9 cellular contexts compared by ENCODE assay signal in genomic region chr3:13500133-13500885, GRCh38. TPM values are rescaled to one million over a fixed set of nuclear protein-coding genes. Genes with fewer than 3 reads are reported as not detected.
A peak's percentile ranks its signal among the peaks of the same experiment; 100 is the strongest.
DNase-seq lines count a peak whose midpoint lies in the region; ATAC-seq and TF ChIP-seq lines count a peak whose summit lies in the region.
"Had no signal": no experiment of that assay in that cellular context is flagged by ENCODE, and none has a peak within 500 bp of the region (broad histone marks: within the 10 kb centered on the region; RNA-seq: fewer than 3 reads in every experiment).

No MANE protein-coding gene starts in this region.

- intact Hi-C loops in mucosa of descending colon (cut with DNase I, micrococcal nuclease), result no loop called here

- no peak overlapping the region for H3K9ac ChIP-seq in DND-41 (ENCODE audit: low read depth, low read length)

- H3K4me1 Mint-ChIP-seq in brain, result peaks cover 23% of the 10 kb centered on the region
- peaks cover 7% of the 10 kb centered on the region for H3K4me1 Mint-ChIP-seq in activated CD4-positive, alpha-beta T cell treated with anti-CD3 and anti-CD28 coated beads, Interleukin-2, amount 10 ng/mL, durations not matched to agents 7 days and 5 days

- H3K36me3 ChIP-seq in DND-41 (ENCODE audit: insufficient read depth, low read length) (no peaks in the 10 kb centered on the region), mucosa of descending colon (ENCODE audit: low read depth) (no peaks in the 10 kb centered on the region)

- no peaks in the 10 kb centered on the region for H3K79me2 ChIP-seq in DND-41 (ENCODE audit: insufficient read depth, low read length)

- DNase-seq in DND-41, result no peak
- no peak for DNase-seq in HFF-Myc (ENCODE audit: extremely low read depth, low read depth)
- DNase-seq in mucosa of descending colon, result peak in 2 of 3 donors; percentile 21 to 40
- DNase-seq in NCI-H2227 (lab: John Stamatoyannopoulos, UW; ENCODE audit: unreplicated experiment), result no peak
- no peak for DNase-seq in cerebellar nuclear complex (lab: John Stamatoyannopoulos, UW)
- no peak for DNase-seq in activated CD4-positive, alpha-beta T cell treated with anti-CD3 and anti-CD28 coated beads, Interleukin-2, amount 10 ng/mL, durations not matched to agents 7 days and 5 days

- no peak overlapping the region for H3K4me3 Mint-ChIP-seq in brain
- no peak overlapping the region for H3K4me3 Mint-ChIP-seq in activated CD4-positive, alpha-beta T cell treated with anti-CD3 and anti-CD28 coated beads, Interleukin-2, amount 10 ng/mL, durations not matched to agents 7 days and 5 days

- H3K4me2 ChIP-seq in DND-41 (ENCODE audit: insufficient read depth, low read length), result no peak overlapping the region

- no peak overlapping the region for H3K27ac ChIP-seq in DND-41 (ENCODE audit: low read length)

- H3K4me3 ChIP-seq in DND-41 (ENCODE audit: low read depth in 1 of 2, low read length in 2 of 2), result no peak overlapping the region
- H3K4me3 ChIP-seq in HFF-Myc (replicated peaks; ENCODE audit: low read depth, low read length), result no peak overlapping the region
- H3K4me3 ChIP-seq in mucosa of descending colon, result no peak overlapping the region

- H4K20me1 ChIP-seq in DND-41 (ENCODE audit: insufficient read depth, low read length), result no peaks in the 10 kb centered on the region; the same call in 1 of the 2 replicates

- ATAC-seq in DND-41 (ENCODE audit: insufficient read depth, low read depth) (no peak), mucosa of descending colon (no peak), HG02623 (IDR thresholded peaks at IDR 0.05; ENCODE audit: unreplicated experiment) (no peak)

- no peak overlapping the region for H2AFZ ChIP-seq in DND-41 (ENCODE audit: low read depth, low read length)

- no peaks in the 10 kb centered on the region for H3K9me3 ChIP-seq in DND-41 (ENCODE audit: insufficient read depth, low read length, severe bottlenecking)
- no peaks in the 10 kb centered on the region for H3K9me3 ChIP-seq in mucosa of descending colon

- TF ChIP-seq CTCF in DND-41 (IDR thresholded peaks at IDR 0.05; ENCODE audit: borderline replicate concordance, extremely low read depth, low read length, poor library complexity, severe bottlenecking) (peak; percentile 54), HFF-Myc (IDR thresholded peaks at IDR 0.05; ENCODE audit: low read depth, low read length, missing control alignments) (peak; percentile 74), brain (conservative IDR thresholded peaks at IDR 0.05) (peak; percentile 34 to 64), mucosa of descending colon (IDR thresholded peaks at IDR 0.05) (no peak)

- POLR2A ChIA-PET in activated CD4-positive, alpha-beta T cell treated with anti-CD3 and anti-CD28 coated beads, Interleukin-2, amount 10 ng/mL, durations not matched to agents 7 days and 5 days (lab: Charles Lee), result no interaction called here

- no peaks in the 10 kb centered on the region; the same call in 1 of the 2 replicates for H3K4me1 ChIP-seq in DND-41 (ENCODE audit: insufficient read depth, low read length)
- H3K4me1 ChIP-seq in mucosa of descending colon (ENCODE audit: low read depth), result no peaks in the 10 kb centered on the region

- peak overlapping the region in 2 of 5 experiments; percentile 43 to 70 for H3K27ac Mint-ChIP-seq in brain
- H3K27ac Mint-ChIP-seq in activated CD4-positive, alpha-beta T cell treated with anti-CD3 and anti-CD28 coated beads, Interleukin-2, amount 10 ng/mL, durations not matched to agents 7 days and 5 days, result no peak overlapping the region

- H3K27me3 ChIP-seq in DND-41 (ENCODE audit: insufficient read depth, low read length, poor library complexity), result no peaks in the 10 kb centered on the region

- no peaks in the 10 kb centered on the region for H3K9me3 Mint-ChIP-seq in brain
- no peaks in the 10 kb centered on the region for H3K9me3 Mint-ChIP-seq in activated CD4-positive, alpha-beta T cell treated with anti-CD3 and anti-CD28 coated beads, Interleukin-2, amount 10 ng/mL, durations not matched to agents 7 days and 5 days

- CTCF ChIA-PET in activated CD4-positive, alpha-beta T cell treated with anti-CD3 and anti-CD28 coated beads, Interleukin-2, amount 10 ng/mL, durations not matched to agents 7 days and 5 days (lab: Charles Lee), result interaction anchor here (0.5 to 1.1 kb wide), 5 partner anchors 12 to 191 kb away, joined by 3 to 5 read pairs (median 3); no protein-coding TSS in a partner anchor

- no peaks in the 10 kb centered on the region for H3K27me3 Mint-ChIP-seq in brain
- no peaks in the 10 kb centered on the region for H3K27me3 Mint-ChIP-seq in activated CD4-positive, alpha-beta T cell treated with anti-CD3 and anti-CD28 coated beads, Interleukin-2, amount 10 ng/mL, durations not matched to agents 7 days and 5 days

- peaks cover 12% of the 10 kb centered on the region for H3K36me3 Mint-ChIP-seq in brain
- H3K36me3 Mint-ChIP-seq in activated CD4-positive, alpha-beta T cell treated with anti-CD3 and anti-CD28 coated beads, Interleukin-2, amount 10 ng/mL, durations not matched to agents 7 days and 5 days (ENCODE audit: low read depth), result no peaks in the 10 kb centered on the region

RNA-seq across cellular contexts. Expression of gene HDAC11, which starts 20.2 kb away (rescaled TPM):
- 54.1 TPM for polyA plus RNA-seq in brain (ENCODE audit: insufficient read depth, low read depth, low replicate concordance)
- 10 to 100 TPM; 23.0 to 28.7 (median 25.3) TPM for total RNA-seq in mucosa of descending colon
- total RNA-seq in activated CD4-positive, alpha-beta T cell treated with anti-CD3 and anti-CD28 coated beads, Interleukin-2, amount 10 ng/mL, durations not matched to agents 7 days and 5 days, result 1 to 10 TPM; 1.6 to 2.3 TPM

RNA-seq across cellular contexts. Expression of gene FBLN2, which starts 48.6 kb away (rescaled TPM):
- polyA plus RNA-seq in brain (ENCODE audit: insufficient read depth, low read depth, low replicate concordance), result 3.6 TPM
- total RNA-seq in mucosa of descending colon, result 10 to 100 TPM; 10.2 to 48.9 (median 30.5) TPM
- not detected for total RNA-seq in activated CD4-positive, alpha-beta T cell treated with anti-CD3 and anti-CD28 coated beads, Interleukin-2, amount 10 ng/mL, durations not matched to agents 7 days and 5 days
- total RNA-seq: NCI-H460 had no signal

Comparison
In these comparisons a context has a peak if more than half of its experiments do, and no peak if none do; other contexts are left out.
1. DNase-seq: peak in mucosa of descending colon (2 of 3); none in DND-41 (single experiment), HFF-Myc (single experiment), NCI-H2227 (single experiment), cerebellar nuclear complex (0 of 2) and activated CD4-positive, alpha-beta T cell treated with anti-CD3 and anti-CD28 coated beads, Interleukin-2, amount 10 ng/mL, durations not matched to agents 7 days and 5 days (single experiment).
2. RNA of gene HDAC11, which starts 20.2 kb away (total RNA-seq): 23.0 to 28.7 TPM in mucosa of descending colon; 1.6 to 2.3 TPM in activated CD4-positive, alpha-beta T cell treated with anti-CD3 and anti-CD28 coated beads, Interleukin-2, amount 10 ng/mL, durations not matched to agents 7 days and 5 days; every median in the first group is over 4 times any median in the second.
3. RNA of gene FBLN2, which starts 48.6 kb away (total RNA-seq): 10.2 to 48.9 TPM in mucosa of descending colon; not detected in activated CD4-positive, alpha-beta T cell treated with anti-CD3 and anti-CD28 coated beads, Interleukin-2, amount 10 ng/mL, durations not matched to agents 7 days and 5 days; every median in the first group is over 10 times any median in the second.